In the genomic region with DNA sequence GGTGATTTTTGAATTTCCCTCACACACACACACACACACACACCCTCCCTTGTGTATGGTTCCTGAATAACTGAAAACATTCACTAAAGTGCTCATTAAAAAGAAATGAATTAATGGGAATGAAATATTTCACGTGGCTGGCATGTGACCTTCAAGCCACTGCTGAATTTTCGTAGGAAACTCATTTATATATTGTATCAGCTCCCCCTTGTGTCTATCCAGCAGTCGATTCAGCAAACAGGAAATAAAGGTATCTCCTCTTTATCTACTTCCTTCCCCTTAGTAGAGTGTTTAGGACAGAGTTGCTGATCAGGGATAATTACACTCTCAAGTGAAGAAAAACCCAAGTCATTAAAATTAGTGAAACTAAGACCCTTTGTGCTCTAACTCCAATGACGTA, we compare ENCODE assay signal across 16 cellular contexts.
A peak's percentile ranks its signal among the peaks of the same experiment; 100 is the strongest.
DNase-seq lines count a peak whose midpoint lies in the region; TF ChIP-seq lines count a peak whose summit lies in the region.
"Had no signal": no experiment of that assay in that cellular context is flagged by ENCODE, and none has a peak within 500 bp of the region (broad histone marks: within the 10 kb centered on the region; RNA-seq: fewer than 3 reads in every experiment).

No MANE protein-coding gene starts in this region.

- H3K4me3 Mint-ChIP-seq in chondrocyte (ENCODE audit: unreplicated experiment) (no peak overlapping the region), neural progenitor cell (no peak overlapping the region)

- peak; percentile 75 for TF ChIP-seq CTCF in chondrocyte (IDR thresholded peaks at IDR 0.05)
- TF ChIP-seq CTCF in neural progenitor cell (IDR thresholded peaks at IDR 0.05): peak; percentile 33

- peaks cover 13% of the 10 kb centered on the region for H3K4me1 ChIP-seq in neural progenitor cell
- H3K4me1 ChIP-seq: tibial nerve had no signal

- H3K79me2 ChIP-seq in neural progenitor cell (ENCODE audit: low read depth): no peaks in the 10 kb centered on the region

- H3K4me1 Mint-ChIP-seq in chondrocyte (ENCODE audit: low read depth) (peaks cover 13% of the 10 kb centered on the region), neural progenitor cell (peaks cover 38% of the 10 kb centered on the region)

- no peaks in the 10 kb centered on the region for H3K27me3 ChIP-seq in neural progenitor cell
- H3K27me3 ChIP-seq: tibial nerve had no signal

- H4K20me1 ChIP-seq in neural progenitor cell (ENCODE audit: low read depth): no peaks in the 10 kb centered on the region

- peaks cover 9% of the 10 kb centered on the region for H3F3A ChIP-seq in neural progenitor cell (ENCODE audit: low read depth)

- no peak overlapping the region for H3K27ac ChIP-seq in neural progenitor cell
- H3K27ac ChIP-seq: HL-60, tibial nerve had no signal

- H3K36me3 ChIP-seq in neural progenitor cell: no peaks in the 10 kb centered on the region
- H3K36me3 ChIP-seq: tibial nerve had no signal

- H3K27ac Mint-ChIP-seq in chondrocyte (ENCODE audit: unreplicated experiment) (no peak overlapping the region), neural progenitor cell (no peak overlapping the region)

- H3K36me3 Mint-ChIP-seq in chondrocyte (ENCODE audit: low read depth) (no peaks in the 10 kb centered on the region), neural progenitor cell (peaks cover 2% of the 10 kb centered on the region)

- no peak overlapping the region for H3K4me3 ChIP-seq in neural progenitor cell
- H3K4me3 ChIP-seq: tibial nerve had no signal

- H3K4me2 ChIP-seq in neural progenitor cell: no peak overlapping the region

- no peaks in the 10 kb centered on the region for H3K9me3 Mint-ChIP-seq in chondrocyte (ENCODE audit: low read depth)
- H3K9me3 Mint-ChIP-seq in neural progenitor cell: peaks cover 6% of the 10 kb centered on the region

- DNase-seq in NCI-H1105 treated with DMSO at 0.1 percent for 48 hours (lab: John Stamatoyannopoulos, UW) (peak; percentile 1), NCI-H1105 (lab: John Stamatoyannopoulos, UW) (no peak), NCI-H1092 (lab: John Stamatoyannopoulos, UW) (peak; percentile 3), chondrocyte (ENCODE audit: low spot score) (no peak), neural progenitor cell (ENCODE audit: low spot score) (no peak), cerebellum (ENCODE audit: low spot score) (no peak), anterior cingulate cortex (lab: John Stamatoyannopoulos, UW) (no peak), T1000 (lab: John Stamatoyannopoulos, UW) (no peak)
- DNase-seq: activated naive CD4-positive, alpha-beta T cell treated with Interleukin-2 at 50 U/mL for 16 hours; central memory CD4-positive, alpha-beta T cell; erythroblast; NCI-H510A; posterior cingulate gyrus; SHP77 had no signal

- H3K9ac ChIP-seq in neural progenitor cell: no peak overlapping the region

- no peak overlapping the region for H2AFZ ChIP-seq in neural progenitor cell (replicated peaks)

- H3K27me3 Mint-ChIP-seq in chondrocyte (ENCODE audit: low read depth): no peaks in the 10 kb centered on the region
- H3K27me3 Mint-ChIP-seq in neural progenitor cell (ENCODE audit: insufficient read depth, low read depth): peaks cover 9% of the 10 kb centered on the region

- no peaks in the 10 kb centered on the region for H3K9me3 ChIP-seq in neural progenitor cell (ENCODE audit: low read depth)
- H3K9me3 ChIP-seq: tibial nerve had no signal

Comparison
In these comparisons a context has a peak if more than half of its experiments do, and no peak if none do; other contexts are left out.
1. DNase-seq: peak in NCI-H1105 treated with DMSO at 0.1 percent for 48 hours (single experiment) and NCI-H1092 (single experiment); none in NCI-H1105 (single experiment), chondrocyte (single experiment), neural progenitor cell (single experiment), cerebellum (single experiment), anterior cingulate cortex (0 of 58) and T1000 (single experiment).